ENCODE assay signal across 18 cellular contexts in the genomic region with DNA sequence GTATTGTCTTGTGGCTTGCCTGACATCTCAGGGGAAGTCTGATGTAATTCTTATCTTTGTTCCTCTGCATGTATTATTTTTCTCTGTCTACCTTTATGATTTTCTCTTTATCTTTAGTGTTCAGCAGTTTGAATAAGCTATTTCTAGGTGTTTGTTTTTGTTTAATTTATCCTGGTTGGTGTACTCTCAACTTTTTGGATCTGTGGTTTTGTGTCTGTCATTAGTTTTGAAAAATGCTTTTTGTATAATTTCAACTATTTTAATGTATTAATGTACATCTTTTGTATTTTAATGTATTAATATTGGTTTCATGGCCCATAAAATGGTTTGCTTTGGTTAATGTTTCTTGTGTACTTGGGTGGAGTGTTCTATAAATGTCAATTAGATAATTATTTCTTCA. TPM values are rescaled to one million over a fixed set of nuclear protein-coding genes. Genes with fewer than 3 reads are reported as not detected.
A peak's percentile ranks its signal among the peaks of the same experiment; 100 is the strongest.
DNase-seq lines count a peak whose midpoint lies in the region; ATAC-seq and TF ChIP-seq lines count a peak whose summit lies in the region.
"Had no signal": no experiment of that assay in that cellular context is flagged by ENCODE, and none has a peak within 500 bp of the region (broad histone marks: within the 10 kb centered on the region; RNA-seq: fewer than 3 reads in every experiment).

No MANE protein-coding gene starts in this region.

- no peaks in the 10 kb centered on the region for H3K27me3 ChIP-seq in adipocyte (replicated peaks; ENCODE audit: control insufficient read depth, insufficient read depth, low read length)
- no peaks in the 10 kb centered on the region for H3K27me3 ChIP-seq in endodermal cell (ENCODE audit: control insufficient read depth, insufficient read depth, low read length, poor library complexity, severe bottlenecking)
- no peaks in the 10 kb centered on the region for H3K27me3 ChIP-seq in stomach
- H3K27me3 ChIP-seq: BE2C, BLaER1 had no signal

- H3K27ac ChIP-seq in HEK293 (ENCODE audit: extremely low read depth, low read depth, low read length) (no peak overlapping the region), endodermal cell (ENCODE audit: low read depth, low read length) (no peak overlapping the region), stomach (no peak overlapping the region)
- H3K27ac ChIP-seq: BLaER1 had no signal

- TF ChIP-seq POLR2A in stomach (IDR thresholded peaks at IDR 0.05): no peak

- POLR2A ChIA-PET in HEK293 (lab: Yijun Ruan, JAX): interaction anchor here (0.7 kb wide), 1 partner anchor 121 kb away, joined by 3 read pairs; no protein-coding TSS in a partner anchor

- no peak for TF ChIP-seq EP300 in stomach (IDR thresholded peaks at IDR 0.05)

- peaks cover 66% of the 10 kb centered on the region for H3K9me3 Mint-ChIP-seq in endodermal cell

- H3K4me1 Mint-ChIP-seq in endodermal cell: no peaks in the 10 kb centered on the region
- H3K4me1 Mint-ChIP-seq: CD14-positive monocyte; CD4-positive, alpha-beta memory T cell; CD4-positive, CD25-positive, alpha-beta regulatory T cell; CD8-positive, alpha-beta memory T cell had no signal

- H3K27me3 Mint-ChIP-seq in endodermal cell (ENCODE audit: insufficient read depth): peaks cover 2% of the 10 kb centered on the region

- no peak overlapping the region for H3K27ac Mint-ChIP-seq in endodermal cell
- H3K27ac Mint-ChIP-seq: CD14-positive monocyte; CD4-positive, alpha-beta memory T cell; CD4-positive, CD25-positive, alpha-beta regulatory T cell; CD8-positive, alpha-beta memory T cell had no signal

- H3K4me1 ChIP-seq in HEK293 (ENCODE audit: control insufficient read depth, insufficient read depth, low read length): no peaks in the 10 kb centered on the region
- H3K4me1 ChIP-seq in adipocyte (ENCODE audit: control insufficient read depth, insufficient read depth, low read length): no peaks in the 10 kb centered on the region
- no peaks in the 10 kb centered on the region for H3K4me1 ChIP-seq in endodermal cell (ENCODE audit: control insufficient read depth, insufficient read depth, low read length)
- H3K4me1 ChIP-seq in stomach: no peaks in the 10 kb centered on the region
- H3K4me1 ChIP-seq: BE2C, BLaER1 had no signal

- no peak for TF ChIP-seq CTCF in HEK293 (tag by site-specific recombination; IDR thresholded peaks at IDR 0.05)
- no peak for TF ChIP-seq CTCF in endodermal cell (conservative IDR thresholded peaks at IDR 0.05)
- no peak for TF ChIP-seq CTCF in stomach (IDR thresholded peaks at IDR 0.05)

- H3K9ac ChIP-seq in adipocyte (ENCODE audit: low read length) (no peak overlapping the region), endodermal cell (ENCODE audit: extremely low read depth, low read length, poor library complexity, severe bottlenecking) (no peak overlapping the region)
- H3K9ac ChIP-seq: BLaER1 had no signal

- no peaks in the 10 kb centered on the region for H3K9me3 ChIP-seq in HEK293 (ENCODE audit: control insufficient read depth, insufficient read depth, low read depth, low read length)
- H3K9me3 ChIP-seq in adipocyte (ENCODE audit: control insufficient read depth, low read length): peaks cover 58% of the 10 kb centered on the region
- peaks cover 63% of the 10 kb centered on the region for H3K9me3 ChIP-seq in endodermal cell (ENCODE audit: control insufficient read depth, low read length)
- H3K9me3 ChIP-seq in stomach: peaks cover 8 to 60% (median 46%) of the 10 kb centered on the region in 4 donors
- H3K9me3 ChIP-seq: BE2C had no signal

- CTCF ChIA-PET in HEK293 (lab: Yijun Ruan, JAX): interaction anchor here (0.5 to 0.6 kb wide), 3 partner anchors 71 to 925 kb away, joined by 3 to 5 read pairs (median 3); no protein-coding TSS in a partner anchor

- no peak overlapping the region for H3K4me3 Mint-ChIP-seq in endodermal cell
- H3K4me3 Mint-ChIP-seq: CD14-positive monocyte; CD4-positive, CD25-positive, alpha-beta regulatory T cell; CD8-positive, alpha-beta memory T cell had no signal

- intact Hi-C loops in stomach (cut with DNase I; ENCODE audit: low total_unique reads): no loop called here

- peaks cover 53% of the 10 kb centered on the region for H3K36me3 Mint-ChIP-seq in endodermal cell (ENCODE audit: low read depth)
- H3K36me3 Mint-ChIP-seq: CD14-positive monocyte; CD4-positive, CD25-positive, alpha-beta regulatory T cell had no signal

- ATAC-seq in HG03025 (IDR thresholded peaks at IDR 0.05; ENCODE audit: low FRiP score, unreplicated experiment): no peak

- DNase-seq in adipocyte (ENCODE audit: low read depth) (no peak), endodermal cell (no peak), stomach (no peak)
- DNase-seq: 8988T; ACHN; BE2C; C1 segment of cervical spinal cord; CD4-positive, alpha-beta memory T cell; CD4-positive, CD25-positive, alpha-beta regulatory T cell; CD8-positive, alpha-beta memory T cell; COR-L47; DMS79 treated with DMSO at 0.1 percent for 48 hours; GF-D8 had no signal

- H3K4me3 ChIP-seq in HEK293 (ENCODE audit: low read depth, low read length): no peak overlapping the region
- H3K4me3 ChIP-seq in adipocyte (ENCODE audit: low read length): peak overlapping the region; percentile 15
- peak overlapping the region; percentile 19 for H3K4me3 ChIP-seq in endodermal cell (ENCODE audit: low read length)
- no peak overlapping the region for H3K4me3 ChIP-seq in stomach
- H3K4me3 ChIP-seq: BLaER1 had no signal

- H3K36me3 ChIP-seq in HEK293 (ENCODE audit: control insufficient read depth in 2 of 2, insufficient read depth in 1 of 2, low read length in 2 of 2) (no peaks in the 10 kb centered on the region), adipocyte (ENCODE audit: control insufficient read depth, insufficient read depth, low read length, severe bottlenecking) (no peaks in the 10 kb centered on the region), endodermal cell (ENCODE audit: control insufficient read depth, insufficient read depth, low read length) (no peaks in the 10 kb centered on the region), stomach (no peaks in the 10 kb centered on the region)
- H3K36me3 ChIP-seq: BE2C, BLaER1 had no signal

TF ChIP-seq in HEK293, 187 proteins besides CTCF, POLR2A, EP300 and RAD21:
- TF ChIP-seq ZNF645 (tag by site-specific recombination; IDR thresholded peaks at IDR 0.05) (no peak), ZNF558 (tag by site-specific recombination; IDR thresholded peaks at IDR 0.05) (peak; percentile 98)

RNA-seq across cellular contexts. Expression of gene APCDD1L, which starts 15.9 kb away (rescaled TPM):
- total RNA-seq in endodermal cell (1 to 10 TPM; 6.4 TPM), stomach (1 to 10 TPM in 2 of 5 donors, not detected in 3; 1.4 to 2.0 TPM)
- polyA plus RNA-seq in endodermal cell (2013, experiment 1 of 2): 0.78 TPM
- 1.1 TPM for polyA plus RNA-seq in endodermal cell (2013, experiment 2 of 2)
- polyA plus RNA-seq in stomach: under 1 TPM in 2 of 3 donors, not detected in 1; 0.12 to 0.25 TPM
- total RNA-seq: A673; CD4-positive, alpha-beta memory T cell; CD4-positive, CD25-positive, alpha-beta regulatory T cell; CD8-positive, alpha-beta memory T cell had no signal
- polyA plus RNA-seq: CD14-positive monocyte; CD8-positive, alpha-beta memory T cell had no signal

Comparison
In these comparisons a context has a peak if more than half of its experiments do, and no peak if none do; other contexts are left out.
1. H3K4me3 ChIP-seq: peak in adipocyte (single experiment) and endodermal cell (single experiment); none in HEK293 (single experiment) and stomach (0 of 4).